14 cellular contexts compared by ENCODE assay signal in the genomic region with DNA sequence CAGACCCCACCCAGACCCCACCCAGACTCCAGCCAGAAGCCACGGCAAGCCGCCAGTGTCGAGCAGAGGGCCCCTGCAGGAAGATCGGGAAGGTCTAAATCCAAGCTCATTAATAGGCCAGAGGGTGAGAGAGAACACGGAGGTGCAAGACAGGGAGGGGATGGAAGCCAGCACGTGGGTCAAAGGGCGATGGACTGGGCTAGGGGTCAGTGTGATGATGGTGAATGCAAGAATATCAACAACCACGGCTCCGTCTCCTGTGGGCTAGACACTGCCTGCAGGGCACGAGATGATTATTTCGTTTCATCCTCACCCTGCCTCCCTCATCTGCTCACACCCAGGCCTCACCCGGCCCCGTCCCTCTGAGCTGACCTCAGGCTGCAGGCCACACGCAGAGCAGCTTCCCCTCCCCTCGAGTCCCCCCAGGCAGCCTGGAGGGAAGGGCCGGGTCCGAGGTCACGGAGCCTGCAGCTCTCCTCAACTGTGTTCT.
A peak's percentile ranks its signal among the peaks of the same experiment; 100 is the strongest.
DNase-seq lines count a peak whose midpoint lies in the region; ATAC-seq and TF ChIP-seq lines count a peak whose summit lies in the region.
"Had no signal": no experiment of that assay in that cellular context is flagged by ENCODE, and none has a peak within 500 bp of the region (broad histone marks: within the 10 kb centered on the region; RNA-seq: fewer than 3 reads in every experiment).

No MANE protein-coding gene starts in this region.

- 71 to 82% methylated on average over 18 of the region's 18 CpGs for WGBS in thyroid gland, 2 donors

- H3K27me3 ChIP-seq in thyroid gland: no peaks in the 10 kb centered on the region

- H3K4me3 ChIP-seq in coronary artery: peak overlapping the region; percentile 57
- no peak overlapping the region for H3K4me3 ChIP-seq in thyroid gland (replicated peaks in 1 of 3)

- H3K27ac ChIP-seq in coronary artery (peak overlapping the region in 1 of 2 donors; percentile 73), thyroid gland (peak overlapping the region in 2 of 3 donors; percentile 41 to 72)

- DNase-seq in SIG-M5 treated with dmso at 0.1 percent for 504 hours (lab: John Stamatoyannopoulos, UW; ENCODE audit: unreplicated experiment): peak; percentile 58
- no peak for DNase-seq in SIG-M5 (lab: John Stamatoyannopoulos, UW)
- DNase-seq in coronary artery (ENCODE audit: low spot score): no peak
- DNase-seq in mesenteric fat pad (ENCODE audit: low spot score): peak; percentile 35
- DNase-seq in thyroid gland: no peak
- DNase-seq in NCI-H1105 treated with DMSO at 0.1 percent for 48 hours (lab: John Stamatoyannopoulos, UW): no peak
- no peak for DNase-seq in omental fat pad (ENCODE audit: low spot score)
- DNase-seq in NCI-H146 treated with DMSO at 0.1 percent for 48 hours (lab: John Stamatoyannopoulos, UW; ENCODE audit: unreplicated experiment): no peak
- DNase-seq: 8988T; activated CD4-positive, alpha-beta T cell treated with anti-CD3 and anti-CD28 coated beads, Interleukin-2, amount 50 U/mL, for 4 hours; CD4-positive, CD25-positive, alpha-beta regulatory T cell; NCI-H187; NCI-H524 treated with DMSO at 0.1 percent for 48 hours; substantia nigra had no signal

- no peaks in the 10 kb centered on the region for H3K9me3 ChIP-seq in thyroid gland

- TF ChIP-seq CTCF in coronary artery (IDR thresholded peaks at IDR 0.05): no peak
- TF ChIP-seq CTCF in thyroid gland (IDR thresholded peaks at IDR 0.05): no peak
- TF ChIP-seq CTCF in omental fat pad (IDR thresholded peaks at IDR 0.05): no peak

- no peaks in the 10 kb centered on the region for H3K36me3 ChIP-seq in thyroid gland

- H3K4me1 ChIP-seq in thyroid gland: peaks cover 5 to 34% of the 10 kb centered on the region in 2 donors

- intact Hi-C loops in thyroid gland (cut with DNase I): no loop called here

- ATAC-seq in omental fat pad (ENCODE audit: low FRiP score): no peak

- TF ChIP-seq POLR2A in thyroid gland (IDR thresholded peaks at IDR 0.05): no peak

Comparison
In these comparisons a context has a peak if more than half of its experiments do, and no peak if none do; other contexts are left out.
1. DNase-seq: peak in SIG-M5 treated with dmso at 0.1 percent for 504 hours (single experiment) and mesenteric fat pad (single experiment); none in SIG-M5 (single experiment), coronary artery (single experiment), thyroid gland (0 of 2), NCI-H1105 treated with DMSO at 0.1 percent for 48 hours (single experiment), omental fat pad (single experiment) and NCI-H146 treated with DMSO at 0.1 percent for 48 hours (single experiment).